In the genomic region with DNA sequence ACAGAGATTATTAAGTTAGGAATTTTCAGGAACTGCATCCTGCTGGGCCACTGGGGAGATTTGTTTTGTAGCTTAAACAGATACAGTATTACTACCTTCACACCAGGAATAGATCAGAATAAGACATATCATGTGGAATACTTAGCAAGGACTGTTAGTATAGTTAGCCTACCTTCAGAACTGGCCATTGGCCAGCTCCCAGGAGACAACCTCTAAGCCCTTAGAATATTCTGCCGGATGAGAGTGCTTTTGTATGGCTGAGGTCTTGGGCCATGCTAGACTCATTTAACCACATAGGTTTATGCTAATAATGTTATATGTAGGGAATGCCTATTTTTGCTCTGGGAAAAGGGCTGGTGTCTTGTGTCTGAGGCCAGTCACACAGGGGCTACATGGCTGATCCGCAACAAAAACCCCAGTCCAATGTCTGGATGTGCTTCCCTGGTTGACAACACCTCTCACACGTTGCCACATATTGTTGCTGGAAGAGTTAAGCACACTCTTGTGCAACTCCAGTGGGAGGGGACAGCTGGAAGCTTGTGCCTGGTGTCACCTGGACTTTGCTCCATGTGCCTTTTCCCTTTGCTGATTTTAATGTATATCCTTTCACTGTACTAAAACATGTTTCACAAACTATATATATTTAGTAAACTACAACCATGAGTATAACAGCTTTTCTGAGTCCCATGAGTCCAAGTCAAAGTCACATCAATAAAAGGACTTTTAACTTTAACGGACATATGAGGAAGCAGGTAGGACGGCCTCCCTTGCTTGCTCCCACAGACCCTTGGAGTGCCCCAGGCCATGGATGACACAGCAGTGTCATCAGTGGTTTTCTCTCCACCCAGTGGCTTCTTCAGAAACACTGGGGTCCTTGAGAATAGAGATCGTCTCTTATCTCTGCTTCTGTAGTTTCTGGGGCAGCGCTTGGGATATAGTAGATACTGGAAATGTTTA, we compare ENCODE assay signal across 1 cellular context.
TF ChIP-seq lines count a peak whose summit lies in the region.

No MANE protein-coding gene starts in this region.

TF ChIP-seq in HepG2, 621 proteins besides CTCF, POLR2A, EP300 and RAD21 (continued from another document and continues in another):
- peak; percentile 70; the same call in 1 of the 2 replicates for TF ChIP-seq MNT (IDR thresholded peaks at IDR 0.05)
- TF ChIP-seq, protein P1, sequence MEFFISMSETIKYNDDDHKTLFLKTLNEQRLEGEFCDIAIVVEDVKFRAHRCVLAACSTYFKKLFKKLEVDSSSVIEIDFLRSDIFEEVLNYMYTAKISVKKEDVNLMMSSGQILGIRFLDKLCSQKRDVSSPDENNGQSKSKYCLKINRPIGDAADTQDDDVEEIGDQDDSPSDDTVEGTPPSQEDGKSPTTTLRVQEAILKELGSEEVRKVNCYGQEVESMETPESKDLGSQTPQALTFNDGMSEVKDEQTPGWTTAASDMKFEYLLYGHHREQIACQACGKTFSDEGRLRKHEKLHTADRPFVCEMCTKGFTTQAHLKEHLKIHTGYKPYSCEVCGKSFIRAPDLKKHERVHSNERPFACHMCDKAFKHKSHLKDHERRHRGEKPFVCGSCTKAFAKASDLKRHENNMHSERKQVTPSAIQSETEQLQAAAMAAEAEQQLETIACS (CRISPR knock-in tag; IDR thresholded peaks at IDR 0.05): no peak
- no peak for TF ChIP-seq NAIF1 (CRISPR knock-in tag; IDR thresholded peaks at IDR 0.05; ENCODE audit: borderline replicate concordance)
- peak; percentile 86; the same call in 1 of the 2 replicates for TF ChIP-seq NFKBIZ (CRISPR knock-in tag; IDR thresholded peaks at IDR 0.05)
- TF ChIP-seq HMG20B (CRISPR knock-in tag; conservative IDR thresholded peaks at IDR 0.05): 0 out of 2 replicates have a peak, but pooled peaks have one; percentile 48
- no peak for TF ChIP-seq SRSF9 (IDR thresholded peaks at IDR 0.05; ENCODE audit: borderline replicate concordance, insufficient read depth, low read depth, low read length, poor library complexity, severe bottlenecking)
- TF ChIP-seq, protein P2, sequence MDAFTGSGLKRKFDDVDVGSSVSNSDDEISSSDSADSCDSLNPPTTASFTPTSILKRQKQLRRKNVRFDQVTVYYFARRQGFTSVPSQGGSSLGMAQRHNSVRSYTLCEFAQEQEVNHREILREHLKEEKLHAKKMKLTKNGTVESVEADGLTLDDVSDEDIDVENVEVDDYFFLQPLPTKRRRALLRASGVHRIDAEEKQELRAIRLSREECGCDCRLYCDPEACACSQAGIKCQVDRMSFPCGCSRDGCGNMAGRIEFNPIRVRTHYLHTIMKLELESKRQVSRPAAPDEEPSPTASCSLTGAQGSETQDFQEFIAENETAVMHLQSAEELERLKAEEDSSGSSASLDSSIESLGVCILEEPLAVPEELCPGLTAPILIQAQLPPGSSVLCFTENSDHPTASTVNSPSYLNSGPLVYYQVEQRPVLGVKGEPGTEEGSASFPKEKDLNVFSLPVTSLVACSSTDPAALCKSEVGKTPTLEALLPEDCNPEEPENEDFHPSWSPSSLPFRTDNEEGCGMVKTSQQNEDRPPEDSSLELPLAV (CRISPR knock-in tag; conservative IDR thresholded peaks at IDR 0.05; ENCODE audit: low read depth): no peak
- TF ChIP-seq CHD4 (IDR thresholded peaks at IDR 0.05; ENCODE audit: borderline replicate concordance, low read length): peak; percentile 83; the same call in 1 of the 2 replicates
- TF ChIP-seq ETV6 (CRISPR knock-in tag; conservative IDR thresholded peaks at IDR 0.05): peak; percentile 75; the same call in 1 of the 2 replicates
- TF ChIP-seq GABPB1 (CRISPR knock-in tag; IDR thresholded peaks at IDR 0.05): peak; percentile 46; the same call in 1 of the 2 replicates
- TF ChIP-seq, protein P3, sequence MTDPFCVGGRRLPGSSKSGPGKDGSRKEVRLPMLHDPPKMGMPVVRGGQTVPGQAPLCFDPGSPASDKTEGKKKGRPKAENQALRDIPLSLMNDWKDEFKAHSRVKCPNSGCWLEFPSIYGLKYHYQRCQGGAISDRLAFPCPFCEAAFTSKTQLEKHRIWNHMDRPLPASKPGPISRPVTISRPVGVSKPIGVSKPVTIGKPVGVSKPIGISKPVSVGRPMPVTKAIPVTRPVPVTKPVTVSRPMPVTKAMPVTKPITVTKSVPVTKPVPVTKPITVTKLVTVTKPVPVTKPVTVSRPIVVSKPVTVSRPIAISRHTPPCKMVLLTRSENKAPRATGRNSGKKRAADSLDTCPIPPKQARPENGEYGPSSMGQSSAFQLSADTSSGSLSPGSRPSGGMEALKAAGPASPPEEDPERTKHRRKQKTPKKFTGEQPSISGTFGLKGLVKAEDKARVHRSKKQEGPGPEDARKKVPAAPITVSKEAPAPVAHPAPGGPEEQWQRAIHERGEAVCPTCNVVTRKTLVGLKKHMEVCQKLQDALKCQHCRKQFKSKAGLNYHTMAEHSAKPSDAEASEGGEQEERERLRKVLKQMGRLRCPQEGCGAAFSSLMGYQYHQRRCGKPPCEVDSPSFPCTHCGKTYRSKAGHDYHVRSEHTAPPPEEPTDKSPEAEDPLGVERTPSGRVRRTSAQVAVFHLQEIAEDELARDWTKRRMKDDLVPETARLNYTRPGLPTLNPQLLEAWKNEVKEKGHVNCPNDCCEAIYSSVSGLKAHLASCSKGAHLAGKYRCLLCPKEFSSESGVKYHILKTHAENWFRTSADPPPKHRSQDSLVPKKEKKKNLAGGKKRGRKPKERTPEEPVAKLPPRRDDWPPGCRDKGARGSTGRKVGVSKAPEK (CRISPR knock-in tag; IDR thresholded peaks at IDR 0.05; ENCODE audit: borderline replicate concordance): peak; percentile 96; the same call in 1 of the 2 replicates
- TF ChIP-seq, protein P4, sequence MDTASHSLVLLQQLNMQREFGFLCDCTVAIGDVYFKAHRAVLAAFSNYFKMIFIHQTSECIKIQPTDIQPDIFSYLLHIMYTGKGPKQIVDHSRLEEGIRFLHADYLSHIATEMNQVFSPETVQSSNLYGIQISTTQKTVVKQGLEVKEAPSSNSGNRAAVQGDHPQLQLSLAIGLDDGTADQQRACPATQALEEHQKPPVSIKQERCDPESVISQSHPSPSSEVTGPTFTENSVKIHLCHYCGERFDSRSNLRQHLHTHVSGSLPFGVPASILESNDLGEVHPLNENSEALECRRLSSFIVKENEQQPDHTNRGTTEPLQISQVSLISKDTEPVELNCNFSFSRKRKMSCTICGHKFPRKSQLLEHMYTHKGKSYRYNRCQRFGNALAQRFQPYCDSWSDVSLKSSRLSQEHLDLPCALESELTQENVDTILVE (CRISPR knock-in tag; IDR thresholded peaks at IDR 0.05): peak; percentile 70
- TF ChIP-seq HDAC2 (CRISPR knock-in tag; IDR thresholded peaks at IDR 0.05): peak; percentile 90
- TF ChIP-seq JUNB (CRISPR knock-in tag; IDR thresholded peaks at IDR 0.05; ENCODE audit: borderline replicate concordance): no peak
- TF ChIP-seq E2F2 (CRISPR knock-in tag; IDR thresholded peaks at IDR 0.05; ENCODE audit: borderline replicate concordance): no peak
- peak; percentile 82 for TF ChIP-seq KAT8 (CRISPR knock-in tag; IDR thresholded peaks at IDR 0.05)
- no peak for TF ChIP-seq KDM5A (IDR thresholded peaks at IDR 0.05; ENCODE audit: borderline replicate concordance, low read length)
- peak; percentile 40; the same call in 1 of the 2 replicates for TF ChIP-seq ZKSCAN5 (CRISPR knock-in tag; IDR thresholded peaks at IDR 0.05)
- TF ChIP-seq RBM39 (IDR thresholded peaks at IDR 0.05; ENCODE audit: low read depth, low read length, poor library complexity, severe bottlenecking): no peak
- TF ChIP-seq ARHGAP35 (CRISPR knock-in tag; IDR thresholded peaks at IDR 0.05; ENCODE audit: borderline replicate concordance): no peak; the same call in 1 of the 2 replicates
- no peak for TF ChIP-seq NFKB2 (CRISPR knock-in tag; IDR thresholded peaks at IDR 0.05; ENCODE audit: borderline replicate concordance)
- TF ChIP-seq MIER2 (CRISPR knock-in tag; IDR thresholded peaks at IDR 0.05): peak; percentile 87
- TF ChIP-seq, protein P5, sequence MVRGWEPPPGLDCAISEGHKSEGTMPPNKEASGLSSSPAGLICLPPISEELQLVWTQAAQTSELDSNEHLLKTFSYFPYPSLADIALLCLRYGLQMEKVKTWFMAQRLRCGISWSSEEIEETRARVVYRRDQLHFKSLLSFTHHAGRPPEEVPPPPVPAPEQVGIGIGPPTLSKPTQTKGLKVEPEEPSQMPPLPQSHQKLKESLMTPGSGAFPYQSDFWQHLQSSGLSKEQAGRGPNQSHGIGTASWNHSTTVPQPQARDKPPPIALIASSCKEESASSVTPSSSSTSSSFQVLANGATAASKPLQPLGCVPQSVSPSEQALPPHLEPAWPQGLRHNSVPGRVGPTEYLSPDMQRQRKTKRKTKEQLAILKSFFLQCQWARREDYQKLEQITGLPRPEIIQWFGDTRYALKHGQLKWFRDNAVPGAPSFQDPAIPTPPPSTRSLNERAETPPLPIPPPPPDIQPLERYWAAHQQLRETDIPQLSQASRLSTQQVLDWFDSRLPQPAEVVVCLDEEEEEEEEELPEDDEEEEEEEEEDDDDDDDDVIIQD (CRISPR knock-in tag; IDR thresholded peaks at IDR 0.05; ENCODE audit: low read depth): no peak; the same call in none of the 2 replicates
- peak; percentile 47 for TF ChIP-seq ATF1 (CRISPR knock-in tag; IDR thresholded peaks at IDR 0.05)
- TF ChIP-seq ZBTB39 (CRISPR knock-in tag; IDR thresholded peaks at IDR 0.05): no peak
- TF ChIP-seq ZSCAN30 (CRISPR knock-in tag; IDR thresholded peaks at IDR 0.05): no peak
- peak; percentile 45 for TF ChIP-seq PHF8 (CRISPR knock-in tag; IDR thresholded peaks at IDR 0.05)
- TF ChIP-seq ZNF101 (CRISPR knock-in tag; IDR thresholded peaks at IDR 0.05; ENCODE audit: borderline replicate concordance, low read depth): 0 out of 2 replicates have a peak, but pooled peaks have one; percentile 63
- TF ChIP-seq NPAS2 (CRISPR knock-in tag; IDR thresholded peaks at IDR 0.05; ENCODE audit: borderline replicate concordance): no peak
- TF ChIP-seq, protein P6, sequence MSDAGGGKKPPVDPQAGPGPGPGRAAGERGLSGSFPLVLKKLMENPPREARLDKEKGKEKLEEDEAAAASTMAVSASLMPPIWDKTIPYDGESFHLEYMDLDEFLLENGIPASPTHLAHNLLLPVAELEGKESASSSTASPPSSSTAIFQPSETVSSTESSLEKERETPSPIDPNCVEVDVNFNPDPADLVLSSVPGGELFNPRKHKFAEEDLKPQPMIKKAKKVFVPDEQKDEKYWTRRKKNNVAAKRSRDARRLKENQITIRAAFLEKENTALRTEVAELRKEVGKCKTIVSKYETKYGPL (CRISPR knock-in tag; IDR thresholded peaks at IDR 0.05): no peak
- no peak for TF ChIP-seq GLI4 (CRISPR knock-in tag; IDR thresholded peaks at IDR 0.05; ENCODE audit: borderline replicate concordance)
- TF ChIP-seq NFIC (IDR thresholded peaks at IDR 0.05; ENCODE audit: low read length): peak; percentile 71; the same call in 1 of the 2 replicates
- TF ChIP-seq, protein P7, sequence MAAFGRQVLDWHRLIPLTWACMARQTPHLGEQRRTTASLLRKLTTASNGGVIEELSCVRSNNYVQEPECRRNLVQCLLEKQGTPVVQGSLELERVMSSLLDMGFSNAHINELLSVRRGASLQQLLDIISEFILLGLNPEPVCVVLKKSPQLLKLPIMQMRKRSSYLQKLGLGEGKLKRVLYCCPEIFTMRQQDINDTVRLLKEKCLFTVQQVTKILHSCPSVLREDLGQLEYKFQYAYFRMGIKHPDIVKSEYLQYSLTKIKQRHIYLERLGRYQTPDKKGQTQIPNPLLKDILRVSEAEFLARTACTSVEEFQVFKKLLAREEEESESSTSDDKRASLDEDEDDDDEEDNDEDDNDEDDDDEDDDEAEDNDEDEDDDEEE (CRISPR knock-in tag; IDR thresholded peaks at IDR 0.05): 0 out of 2 replicates have a peak, but pooled peaks have one; percentile 18
- TF ChIP-seq YEATS2 (CRISPR knock-in tag; IDR thresholded peaks at IDR 0.05; ENCODE audit: borderline replicate concordance): peak; percentile 38; the same call in 1 of the 2 replicates
- TF ChIP-seq, protein P8, sequence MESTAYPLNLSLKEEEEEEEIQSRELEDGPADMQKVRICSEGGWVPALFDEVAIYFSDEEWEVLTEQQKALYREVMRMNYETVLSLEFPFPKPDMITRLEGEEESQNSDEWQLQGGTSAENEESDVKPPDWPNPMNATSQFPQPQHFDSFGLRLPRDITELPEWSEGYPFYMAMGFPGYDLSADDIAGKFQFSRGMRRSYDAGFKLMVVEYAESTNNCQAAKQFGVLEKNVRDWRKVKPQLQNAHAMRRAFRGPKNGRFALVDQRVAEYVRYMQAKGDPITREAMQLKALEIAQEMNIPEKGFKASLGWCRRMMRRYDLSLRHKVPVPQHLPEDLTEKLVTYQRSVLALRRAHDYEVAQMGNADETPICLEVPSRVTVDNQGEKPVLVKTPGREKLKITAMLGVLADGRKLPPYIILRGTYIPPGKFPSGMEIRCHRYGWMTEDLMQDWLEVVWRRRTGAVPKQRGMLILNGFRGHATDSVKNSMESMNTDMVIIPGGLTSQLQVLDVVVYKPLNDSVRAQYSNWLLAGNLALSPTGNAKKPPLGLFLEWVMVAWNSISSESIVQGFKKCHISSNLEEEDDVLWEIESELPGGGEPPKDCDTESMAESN (CRISPR knock-in tag; conservative IDR thresholded peaks at IDR 0.05): peak; percentile 60; the same call in 1 of the 2 replicates
- TF ChIP-seq ZNF333 (CRISPR knock-in tag; IDR thresholded peaks at IDR 0.05; ENCODE audit: borderline replicate concordance): no peak
